In genomic region chr5:126271141-126271540, GRCh38 we compare ENCODE assay signal across 16 cellular contexts.
DNase-seq lines count a peak whose midpoint lies in the region; ATAC-seq lines count a peak whose summit lies in the region.
"Had no signal": no experiment of that assay in that cellular context is flagged by ENCODE, and none has a peak within 500 bp of the region (broad histone marks: within the 10 kb centered on the region; RNA-seq: fewer than 3 reads in every experiment).

No MANE protein-coding gene starts in this region.

- no CpG with 5 or more reads among the region's 3 CpGs for WGBS in neuronal stem cell (ENCODE audit: extremely low coverage in 2 of 2, insufficient read length in 2 of 2, insufficient replicate concordance in 1 of 2), 2 donors

- H3K36me3 ChIP-seq in neuronal stem cell (replicated peaks in 1 of 2; ENCODE audit: control insufficient read depth in 2 of 2, insufficient read depth in 2 of 2, low read length in 2 of 2) = no peaks in the 10 kb centered on the region
- H3K36me3 ChIP-seq: BLaER1 treated with 17β-estradiol and CSF1 and Interleukin-3, amounts not matched to agents 10 nM and 100 nM had no signal

- ATAC-seq in GM18517 (IDR thresholded peaks at IDR 0.05; ENCODE audit: unreplicated experiment) = no peak
- no peak for ATAC-seq in GM18858 (IDR thresholded peaks at IDR 0.05; ENCODE audit: unreplicated experiment)
- ATAC-seq: A549; CD8-positive, alpha-beta T cell had no signal

- no peaks in the 10 kb centered on the region for H3K79me1 ChIP-seq in neuronal stem cell (ENCODE audit: low read depth, low read length)

- no peak overlapping the region for H2AK5ac ChIP-seq in neuronal stem cell (ENCODE audit: low read depth, low read length)

- peak overlapping the region; percentile 56 for H3K18ac ChIP-seq in neuronal stem cell (ENCODE audit: low read length)

- no peak overlapping the region for H3K4me2 ChIP-seq in neuronal stem cell (ENCODE audit: insufficient read depth, low read length, poor library complexity, severe bottlenecking)
- H3K4me2 ChIP-seq: A549; BLaER1 treated with 17β-estradiol and CSF1 and Interleukin-3, amounts not matched to agents 10 nM and 100 nM had no signal

- no peaks in the 10 kb centered on the region for H3K9me3 ChIP-seq in neuronal stem cell (replicated peaks in 1 of 2; ENCODE audit: control insufficient read depth in 2 of 2, insufficient read depth in 1 of 2, low read depth in 1 of 2, low read length in 2 of 2)
- H3K9me3 ChIP-seq: A549, Caco-2 had no signal

- H3K4ac ChIP-seq in neuronal stem cell (ENCODE audit: low read length) = no peak overlapping the region

- no peak overlapping the region for H2BK15ac ChIP-seq in neuronal stem cell (ENCODE audit: low read length)

- H3K9ac ChIP-seq in neuronal stem cell (ENCODE audit: low read depth, low read length, poor library complexity) = no peak overlapping the region
- H3K9ac ChIP-seq: BLaER1 treated with 17β-estradiol and CSF1 and Interleukin-3, amounts not matched to agents 10 nM and 100 nM had no signal

- H2BK12ac ChIP-seq in neuronal stem cell (ENCODE audit: low read length) = peak overlapping the region; percentile 79

- H2BK120ac ChIP-seq in neuronal stem cell (ENCODE audit: low read depth, low read length) = no peak overlapping the region

- no peak overlapping the region for H2BK5ac ChIP-seq in neuronal stem cell (ENCODE audit: low read length)

- DNase-seq in G401 (ENCODE audit: low spot score) (peak; percentile 82), cerebellar cortex (ENCODE audit: low spot score) (peak; percentile 75), neuronal stem cell (ENCODE audit: low spot score) (no peak)
- DNase-seq: AML-193; Caco-2; Calu3; CD4-positive, alpha-beta T cell; CD8-positive, alpha-beta T cell; DMS79 treated with DMSO at 0.1 percent for 48 hours; GDM1 had no signal

- H3K14ac ChIP-seq in neuronal stem cell (ENCODE audit: low read length) = no peak overlapping the region

- no peak overlapping the region for H2AFZ ChIP-seq in neuronal stem cell (ENCODE audit: low read length)

- H3K27ac ChIP-seq in neuronal stem cell (replicated peaks; ENCODE audit: low read length) = no peak overlapping the region
- H3K27ac ChIP-seq: 22Rv1; A549; BLaER1 treated with 17β-estradiol and CSF1 and Interleukin-3, amounts not matched to agents 10 nM and 100 nM; C4-2B had no signal

- no peaks in the 10 kb centered on the region for H3K4me1 ChIP-seq in neuronal stem cell (ENCODE audit: control insufficient read depth in 2 of 2, insufficient read depth in 1 of 2, low read depth in 1 of 2, low read length in 2 of 2)
- H3K4me1 ChIP-seq: A549; BLaER1 treated with 17β-estradiol and CSF1 and Interleukin-3, amounts not matched to agents 10 nM and 100 nM; Caco-2 had no signal

- in situ Hi-C loops in G401 (cut with HindIII; ENCODE audit: low sequenced_read_pairs) = no loop called here

- H3K27me3 ChIP-seq in neuronal stem cell (ENCODE audit: control insufficient read depth in 3 of 3, insufficient read depth in 3 of 3, low read depth in 1 of 3, low read length in 3 of 3) = no peaks in the 10 kb centered on the region
- H3K27me3 ChIP-seq: BLaER1 treated with 17β-estradiol and CSF1 and Interleukin-3, amounts not matched to agents 10 nM and 100 nM had no signal

- no peak overlapping the region for H4K91ac ChIP-seq in neuronal stem cell (ENCODE audit: low read depth, low read length, poor library complexity)

- peak overlapping the region; percentile 96 for H4K8ac ChIP-seq in neuronal stem cell (ENCODE audit: low read depth, low read length)

- H3K4me3 ChIP-seq in neuronal stem cell (ENCODE audit: low read length in 2 of 2) = no peak overlapping the region
- H3K4me3 ChIP-seq: A549; BLaER1 treated with 17β-estradiol and CSF1 and Interleukin-3, amounts not matched to agents 10 nM and 100 nM had no signal

- no peak overlapping the region for H3K23ac ChIP-seq in neuronal stem cell (ENCODE audit: low read depth, low read length, poor library complexity)
